In genomic region chr1:8698937-8699447, GRCh38 we compare ENCODE assay signal across 24 cellular contexts.
DNase-seq lines count a peak whose midpoint lies in the region; ATAC-seq, FAIRE-seq and TF ChIP-seq lines count a peak whose summit lies in the region.
"Had no signal": no experiment of that assay in that cellular context is flagged by ENCODE, and none has a peak within 500 bp of the region (broad histone marks: within the 10 kb centered on the region; RNA-seq: fewer than 3 reads in every experiment).

No MANE protein-coding gene starts in this region.

- H3K27ac ChIP-seq in BLaER1 (no peak overlapping the region), astrocyte (ENCODE audit: low read depth, low read length) (no peak overlapping the region)
- H3K27ac ChIP-seq: adrenal gland, colonic mucosa, psoas muscle, thyroid gland had no signal

- peaks cover 33% of the 10 kb centered on the region for H3K4me1 Mint-ChIP-seq in astrocyte (ENCODE audit: low read depth, unreplicated experiment)
- peaks cover 43 to 69% (median 59%) of the 10 kb centered on the region in 3 donors for H3K4me1 Mint-ChIP-seq in naive B cell

- FAIRE-seq in GM12891 (lab: Jason Lieb, UNC) (peak; percentile 64), astrocyte (lab: Jason Lieb, UNC) (no peak)

- H3K27ac Mint-ChIP-seq in astrocyte (ENCODE audit: unreplicated experiment) (no peak overlapping the region), naive B cell (peak overlapping the region in 5 of 6 donors; percentile 4 to 93 (median 57))
- H3K27ac Mint-ChIP-seq: stimulated activated naive CD8-positive, alpha-beta T cell treated with anti-CD3 and anti-CD28 coated beads, Interleukin-15, amount 100 ng/mL, for 72 hours; T-helper 1 cell treated with Interleukin-12 subunit alpha and Interleukin-12 subunit beta and Interleukin-4 antibody, amounts not matched to agents 30 μg/mL and 1 μg/mL, for 36 hours had no signal

- ATAC-seq in naive B cell (ENCODE audit: low read depth in 2 of 2) (no peak), HG02610 (IDR thresholded peaks at IDR 0.05; ENCODE audit: unreplicated experiment) (no peak)
- ATAC-seq: activated CD4-positive, alpha-beta T cell treated with anti-CD3 and anti-CD28 coated beads for 36 hours; psoas muscle; stimulated activated naive CD8-positive, alpha-beta T cell treated with anti-CD3 and anti-CD28 coated beads, Interleukin-15, amount 100 ng/mL, for 72 hours had no signal

- peak overlapping the region; percentile 85; the same call in 1 of the 2 replicates for H3K4me2 ChIP-seq in BLaER1
- H3K4me2 ChIP-seq in astrocyte (ENCODE audit: low read length) = no peak overlapping the region

- H3K4me3 ChIP-seq in BLaER1 (no peak overlapping the region), astrocyte (ENCODE audit: insufficient read depth, low read depth, low read length) (no peak overlapping the region)
- H3K4me3 ChIP-seq: adrenal gland, colonic mucosa, psoas muscle, thyroid gland had no signal

- no peak overlapping the region for H2AFZ ChIP-seq in astrocyte (ENCODE audit: low read depth, low read length)

- peaks cover 14% of the 10 kb centered on the region; the same call in 1 of the 2 replicates for H3K36me3 ChIP-seq in BLaER1
- H3K36me3 ChIP-seq in astrocyte (ENCODE audit: insufficient read depth, low read length) = no peaks in the 10 kb centered on the region
- H3K36me3 ChIP-seq: adrenal gland, colonic mucosa, thyroid gland had no signal

- H3K27me3 ChIP-seq in BLaER1 = no peaks in the 10 kb centered on the region
- H3K27me3 ChIP-seq in astrocyte (ENCODE audit: insufficient read depth, low read length) = no peaks in the 10 kb centered on the region
- H3K27me3 ChIP-seq: adrenal gland, colonic mucosa, thyroid gland had no signal

- TF ChIP-seq POLR2A in GM12891 (IDR thresholded peaks at IDR 0.05; ENCODE audit: low read depth, low read length) = no peak

- H4K20me1 ChIP-seq in BLaER1 (peaks cover 78% of the 10 kb centered on the region), astrocyte (ENCODE audit: insufficient read depth, low read length) (peaks cover 50% of the 10 kb centered on the region)

- H3K9ac ChIP-seq in BLaER1 (no peak overlapping the region), astrocyte (ENCODE audit: low read length) (no peak overlapping the region)

- no peaks in the 10 kb centered on the region for H3K27me3 Mint-ChIP-seq in astrocyte (ENCODE audit: low read depth, unreplicated experiment)
- no peaks in the 10 kb centered on the region for H3K27me3 Mint-ChIP-seq in naive B cell

- TF ChIP-seq CTCF in astrocyte (IDR thresholded peaks at IDR 0.05; ENCODE audit: insufficient read depth, low read depth, low read length) = no peak

- DNase-seq in GM12891 (ENCODE audit: insufficient read length, low spot score) = no peak
- DNase-seq in astrocyte (ENCODE audit: low read depth) = no peak
- DNase-seq in naive B cell = no peak
- DNase-seq in T-helper 1 cell = no peak
- DNase-seq in activated naive CD4-positive, alpha-beta T cell treated with anti-CD3 and anti-CD28 coated beads, Interleukin-2, amount 50 U/mL, for 16 hours = no peak
- no peak for DNase-seq in NCI-H1436 (lab: John Stamatoyannopoulos, UW)
- DNase-seq: activated CD4-positive, alpha-beta T cell treated with anti-CD3 and anti-CD28 coated beads for 36 hours; activated gamma-delta T cell treated with Interleukin-2 at 50 U/mL for 16 hours; activated T-cell treated with anti-CD3 and anti-CD28 coated beads for 4 hours; adrenal gland; Calu3; colonic mucosa; DMS79 treated with DMSO at 0.1 percent for 48 hours; effector memory CD4-positive, alpha-beta T cell; foreskin fibroblast; GF-D8; NCI-H774; nucleus accumbens; psoas muscle; stimulated activated naive CD8-positive, alpha-beta T cell treated with anti-CD3 and anti-CD28 coated beads, Interleukin-15, amount 100 ng/mL, for 72 hours; thyroid gland had no signal

- H3K9me3 Mint-ChIP-seq in astrocyte (ENCODE audit: unreplicated experiment) (no peaks in the 10 kb centered on the region), naive B cell (no peaks in the 10 kb centered on the region)
- H3K9me3 Mint-ChIP-seq: stimulated activated naive CD8-positive, alpha-beta T cell treated with anti-CD3 and anti-CD28 coated beads, Interleukin-15, amount 100 ng/mL, for 72 hours; T-helper 1 cell treated with Interleukin-12 subunit alpha and Interleukin-12 subunit beta and Interleukin-4 antibody, amounts not matched to agents 30 μg/mL and 1 μg/mL, for 36 hours had no signal

- H3K9me3 ChIP-seq in BLaER1 = peaks cover 8% of the 10 kb centered on the region
- H3K9me3 ChIP-seq in astrocyte (ENCODE audit: insufficient read depth, low read depth, low read length) = no peaks in the 10 kb centered on the region
- H3K9me3 ChIP-seq: adrenal gland, colonic mucosa, psoas muscle, thyroid gland had no signal

- peaks cover 78% of the 10 kb centered on the region for H3K79me2 ChIP-seq in astrocyte (ENCODE audit: insufficient read depth, low read length)

- H3K4me1 ChIP-seq in BLaER1 = peaks cover 46% of the 10 kb centered on the region
- peaks cover 22% of the 10 kb centered on the region for H3K4me1 ChIP-seq in astrocyte (ENCODE audit: insufficient read depth, low read length)
- H3K4me1 ChIP-seq: colonic mucosa had no signal

- peaks cover 1% of the 10 kb centered on the region for H3K36me3 Mint-ChIP-seq in astrocyte (ENCODE audit: low read depth, unreplicated experiment)
- H3K36me3 Mint-ChIP-seq in naive B cell = no peaks in the 10 kb centered on the region

- H3K4me3 Mint-ChIP-seq in astrocyte (ENCODE audit: unreplicated experiment) (peak overlapping the region; percentile 1), naive B cell (no peak overlapping the region)
- H3K4me3 Mint-ChIP-seq: activated CD4-positive, alpha-beta T cell treated with anti-CD3 and anti-CD28 coated beads for 36 hours; stimulated activated naive CD8-positive, alpha-beta T cell treated with anti-CD3 and anti-CD28 coated beads, Interleukin-15, amount 100 ng/mL, for 72 hours; T-helper 1 cell treated with Interleukin-12 subunit alpha and Interleukin-12 subunit beta and Interleukin-4 antibody, amounts not matched to agents 30 μg/mL and 1 μg/mL, for 36 hours had no signal

TF ChIP-seq in GM12891, 5 proteins besides CTCF, POLR2A, EP300 and RAD21:
- TF ChIP-seq SPI1 (IDR thresholded peaks at IDR 0.05; ENCODE audit: low read depth, low read length) (no peak), POU2F2 (IDR thresholded peaks at IDR 0.05; ENCODE audit: low read depth, low read length) (no peak)
TF ChIP-seq in GM12891: peak in this region for 0.
